Comparison of ENCODE assay signal across 22 cellular contexts in the genomic region with DNA sequence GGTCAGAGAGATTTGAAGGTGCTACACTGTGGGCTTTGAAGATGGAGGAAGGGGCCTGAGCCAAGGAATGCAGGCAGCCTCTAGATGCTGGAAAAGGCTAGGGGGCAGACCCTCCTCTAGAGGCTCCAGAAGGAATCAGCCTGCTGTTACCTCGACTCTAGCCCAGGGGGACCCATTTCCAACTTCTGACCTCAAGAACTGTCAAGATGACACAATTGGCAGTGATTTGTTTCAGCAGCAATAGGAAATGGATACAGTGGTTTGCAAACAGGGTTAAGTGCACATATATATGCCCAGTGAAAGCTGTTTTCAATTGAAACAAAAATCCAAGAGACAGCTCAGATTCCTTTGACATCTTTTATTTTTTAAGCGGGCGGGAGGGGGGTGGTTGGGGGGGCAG. TPM values are rescaled to one million over a fixed set of nuclear protein-coding genes. Genes with fewer than 3 reads are reported as not detected.
"Had no signal": no experiment of that assay in that cellular context is flagged by ENCODE, and none has a peak within 500 bp of the region (broad histone marks: within the 10 kb centered on the region; RNA-seq: fewer than 3 reads in every experiment).

No MANE protein-coding gene starts in this region.

- H3K4me3 ChIP-seq: cardiac muscle cell, lower lobe of right lung, skin epidermis, tibial artery had no signal

- ATAC-seq: activated CD8-positive, alpha-beta T cell treated with anti-CD3 and anti-CD28 coated beads for 36 hours; activated T-helper 17 cell treated with anti-CD3 and anti-CD28 coated beads, Interleukin-2, amount 50 U/mL, for 72 hours; lower lobe of right lung; natural killer cell treated with Interleukin-12 subunit alpha and Interleukin-12 subunit beta and Interleukin-15 and Interleukin-18, amount 100 ng/mL, for 72 hours; right cardiac atrium; stimulated activated naive CD8-positive, alpha-beta T cell treated with anti-CD3 and anti-CD28 coated beads, Interleukin-15, Interleukin-2, amounts not matched to agents 100 U/mL and 50 U/mL, for 24 hours had no signal

- DNase-seq: activated CD4-positive, alpha-beta T cell treated with anti-CD3 and anti-CD28 coated beads for 48 hours; activated CD4-positive, CD25-positive, alpha-beta regulatory T cell; activated CD8-positive, alpha-beta T cell treated with anti-CD3 and anti-CD28 coated beads for 36 hours; activated naive CD4-positive, alpha-beta T cell; activated naive CD8-positive, alpha-beta T cell treated with anti-CD3 and anti-CD28 coated beads for 36 hours; activated T-cell treated with anti-CD3 and anti-CD28 coated beads, Interleukin-2, amount 50 U/mL, for 1 hour; amniotic stem cell; dermis blood vessel endothelial cell; effector memory CD4-positive, alpha-beta T cell; foreskin keratinocyte; hippocampal formation; lower lobe of right lung; nucleus accumbens; stimulated activated naive CD8-positive, alpha-beta T cell treated with anti-CD3 and anti-CD28 coated beads, Interleukin-15, Interleukin-2, amounts not matched to agents 100 U/mL and 50 U/mL, for 24 hours; substantia nigra; tibial artery had no signal

- H3K36me3 ChIP-seq: cardiac muscle cell, lower lobe of right lung, tibial artery had no signal

- H3K36me3 Mint-ChIP-seq: activated naive CD8-positive, alpha-beta T cell treated with anti-CD3 and anti-CD28 coated beads for 36 hours; natural killer cell treated with Interleukin-12 subunit alpha and Interleukin-12 subunit beta and Interleukin-15 and Interleukin-18, amount 100 ng/mL, for 72 hours had no signal

- H3K4me1 Mint-ChIP-seq: activated T-helper 17 cell treated with anti-CD3 and anti-CD28 coated beads, Interleukin-2, amount 50 U/mL, for 72 hours had no signal

- H3K9me3 ChIP-seq: lower lobe of right lung, tibial artery had no signal

- H3K4me3 Mint-ChIP-seq: activated CD8-positive, alpha-beta T cell treated with anti-CD3 and anti-CD28 coated beads for 36 hours; activated naive CD8-positive, alpha-beta T cell treated with anti-CD3 and anti-CD28 coated beads for 36 hours; activated T-helper 17 cell treated with anti-CD3 and anti-CD28 coated beads, Interleukin-2, amount 50 U/mL, for 72 hours; natural killer cell treated with Interleukin-12 subunit alpha and Interleukin-12 subunit beta and Interleukin-15 and Interleukin-18, amount 100 ng/mL, for 72 hours; T-helper 2 cell treated with Interferon-gamma antibody and Interleukin-4, amounts not matched to agents 5 μg/mL and 100 μg/mL, for 36 hours had no signal

- H3K27ac Mint-ChIP-seq: activated CD8-positive, alpha-beta T cell treated with anti-CD3 and anti-CD28 coated beads for 36 hours; activated naive CD8-positive, alpha-beta T cell treated with anti-CD3 and anti-CD28 coated beads for 36 hours; activated T-helper 17 cell treated with anti-CD3 and anti-CD28 coated beads, Interleukin-2, amount 50 U/mL, for 72 hours; natural killer cell treated with Interleukin-12 subunit alpha and Interleukin-12 subunit beta and Interleukin-15 and Interleukin-18, amount 100 ng/mL, for 72 hours; T-helper 2 cell treated with Interferon-gamma antibody and Interleukin-4, amounts not matched to agents 5 μg/mL and 100 μg/mL, for 36 hours had no signal

- H3K27ac ChIP-seq: cardiac muscle cell, foreskin keratinocyte, lower lobe of right lung, skin epidermis, tibial artery had no signal

- H3K4me1 ChIP-seq: foreskin keratinocyte had no signal

- H3K27me3 ChIP-seq: cardiac muscle cell had no signal

- H3K9me3 Mint-ChIP-seq: activated CD8-positive, alpha-beta T cell treated with anti-CD3 and anti-CD28 coated beads for 36 hours; activated naive CD8-positive, alpha-beta T cell treated with anti-CD3 and anti-CD28 coated beads for 36 hours; activated T-helper 17 cell treated with anti-CD3 and anti-CD28 coated beads, Interleukin-2, amount 50 U/mL, for 72 hours; natural killer cell treated with Interleukin-12 subunit alpha and Interleukin-12 subunit beta and Interleukin-15 and Interleukin-18, amount 100 ng/mL, for 72 hours; T-helper 2 cell treated with Interferon-gamma antibody and Interleukin-4, amounts not matched to agents 5 μg/mL and 100 μg/mL, for 36 hours had no signal

RNA-seq across cellular contexts. Expression of a gene that starts 11.0 kb away (rescaled TPM):
- total RNA-seq: dermis blood vessel endothelial cell; natural killer cell treated with Interleukin-12 subunit alpha and Interleukin-12 subunit beta and Interleukin-15 and Interleukin-18, amount 100 ng/mL, for 72 hours had no signal

RNA-seq across cellular contexts. Expression of a gene that starts 26.6 kb away (rescaled TPM):
- total RNA-seq: activated CD8-positive, alpha-beta T cell treated with anti-CD3 and anti-CD28 coated beads for 36 hours; activated naive CD8-positive, alpha-beta T cell treated with anti-CD3 and anti-CD28 coated beads for 36 hours; dermis blood vessel endothelial cell had no signal
